18 cellular contexts compared by ENCODE assay signal in the genomic region with DNA sequence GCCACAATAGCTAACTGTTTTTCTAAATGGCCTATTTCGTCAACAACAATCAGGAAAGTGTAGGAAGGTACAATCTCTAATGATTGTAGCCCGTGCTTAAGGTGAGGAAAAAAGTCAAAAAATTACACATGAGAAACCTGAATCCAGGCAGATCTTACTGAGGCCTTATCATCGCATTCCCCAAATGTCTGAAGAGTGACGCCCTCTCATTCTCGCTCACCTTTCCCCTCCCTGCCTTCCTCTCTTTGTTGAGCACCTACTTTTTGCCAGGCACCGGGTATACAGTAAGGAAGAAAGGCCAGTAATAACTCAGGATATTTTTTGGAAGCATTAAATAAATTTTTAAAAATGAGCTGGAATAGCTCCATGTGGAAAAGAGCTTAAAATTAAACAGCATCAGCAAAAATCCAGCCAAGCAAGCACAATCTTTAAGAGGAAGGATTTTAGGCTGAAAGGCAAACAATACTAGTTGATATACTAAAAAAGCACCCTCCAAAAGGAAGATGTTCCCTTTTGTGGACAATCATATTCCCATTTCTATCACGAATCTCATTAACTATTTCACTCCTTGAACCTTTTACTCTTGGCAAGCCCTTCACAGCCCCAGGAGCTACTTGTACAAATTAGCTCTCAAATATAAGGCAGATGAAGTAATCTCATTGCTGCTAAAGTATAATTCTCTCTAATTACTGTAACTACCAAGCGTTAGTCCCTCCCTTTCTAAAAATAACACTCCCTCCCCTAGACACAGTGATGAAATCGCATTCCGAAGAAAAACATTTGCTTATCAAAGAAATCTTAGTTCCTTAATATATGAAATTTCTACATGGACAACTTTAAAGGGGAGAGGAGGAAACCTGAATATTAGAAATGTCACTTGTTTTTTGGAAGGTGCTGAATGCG. TPM values are rescaled to one million over a fixed set of nuclear protein-coding genes. Genes with fewer than 3 reads are reported as not detected.
A peak's percentile ranks its signal among the peaks of the same experiment; 100 is the strongest.
DNase-seq lines count a peak whose midpoint lies in the region; ATAC-seq and TF ChIP-seq lines count a peak whose summit lies in the region.
"Had no signal": no experiment of that assay in that cellular context is flagged by ENCODE, and none has a peak within 500 bp of the region (broad histone marks: within the 10 kb centered on the region; RNA-seq: fewer than 3 reads in every experiment).

No MANE protein-coding gene starts in this region.

- H2BK15ac ChIP-seq in mesenchymal stem cell (ENCODE audit: low read depth, poor library complexity, severe bottlenecking): no peak overlapping the region

- no peak overlapping the region for H3K18ac ChIP-seq in mesenchymal stem cell (ENCODE audit: low read depth in 1 of 2, low read length in 2 of 2)

- no peak for TF ChIP-seq CTCF in GM13976 (IDR thresholded peaks at IDR 0.05; ENCODE audit: borderline replicate concordance, control extremely low read depth, extremely low read depth, insufficient read depth, missing control alignments)

- H3K4me3 Mint-ChIP-seq in activated naive CD8-positive, alpha-beta T cell treated with anti-CD3 and anti-CD28 coated beads, Interleukin-2, amount 10 ng/mL, durations not matched to agents 7 days and 5 days: no peak overlapping the region
- H3K4me3 Mint-ChIP-seq: activated B cell treated with CpG ODN at 0.5 μM for 24 hours had no signal

- peak overlapping the region; percentile 27 for H3K27ac ChIP-seq in mesenchymal stem cell (ENCODE audit: low read length, poor library complexity, severe bottlenecking)
- H3K27ac ChIP-seq: hepatocyte, neutrophil, SJSA1, thoracic aorta had no signal

- no peak overlapping the region for H3K14ac ChIP-seq in mesenchymal stem cell (ENCODE audit: low read length in 2 of 2)

- H2BK120ac ChIP-seq in mesenchymal stem cell (ENCODE audit: low read depth, low read length): no peak overlapping the region

- H3K4me2 ChIP-seq in mesenchymal stem cell (ENCODE audit: low read length, poor library complexity, severe bottlenecking): no peak overlapping the region
- H3K4me2 ChIP-seq: hepatocyte, smooth muscle cell had no signal

- in situ Hi-C loops in GM13976 (cut with MboI; ENCODE audit: low sequenced_read_pairs, unreplicated experiment): no loop called here

- H3K36me3 ChIP-seq in mesenchymal stem cell (ENCODE audit: control insufficient read depth in 1 of 2, insufficient read depth in 2 of 2, low read depth in 1 of 2, low read length in 2 of 2): peaks cover 40 to 100% of the 10 kb centered on the region in 2 experiments

- peaks cover 27% of the 10 kb centered on the region for H3K79me1 ChIP-seq in mesenchymal stem cell (replicated peaks; ENCODE audit: low read length, poor library complexity, severe bottlenecking)

- WGBS in mesenchymal stem cell: 95% methylated on average over 8 of the region's 11 CpGs

- POLR2A ChIA-PET in activated naive CD8-positive, alpha-beta T cell treated with anti-CD3 and anti-CD28 coated beads, Interleukin-2, amount 10 ng/mL, durations not matched to agents 7 days and 5 days (lab: Charles Lee): interaction anchor here (0.8 to 2.8 kb wide), 3 partner anchors 10 to 15 kb away, joined by 3 to 12 read pairs (median 3); no protein-coding TSS in a partner anchor

- no peak for ATAC-seq in activated naive CD8-positive, alpha-beta T cell treated with anti-CD3 and anti-CD28 coated beads, Interleukin-2, amount 10 ng/mL, durations not matched to agents 7 days and 5 days (ENCODE audit: low read depth)
- ATAC-seq in HG02870 (IDR thresholded peaks at IDR 0.05; ENCODE audit: unreplicated experiment) (no peak), GM21526 (IDR thresholded peaks at IDR 0.05; ENCODE audit: low FRiP score, unreplicated experiment) (no peak)
- ATAC-seq: left lobe of liver had no signal

- no peak overlapping the region for H3K23ac ChIP-seq in mesenchymal stem cell (ENCODE audit: low read length in 2 of 2)

- no peak overlapping the region for H2AFZ ChIP-seq in mesenchymal stem cell (ENCODE audit: low read depth, low read length)
- H2AFZ ChIP-seq: hepatocyte had no signal

- H3K4me3 ChIP-seq in mesenchymal stem cell (ENCODE audit: insufficient read depth in 1 of 2, low read depth in 1 of 2, low read length in 2 of 2): no peak overlapping the region
- H3K4me3 ChIP-seq: hepatocyte, SJSA1, smooth muscle cell, thoracic aorta had no signal

- peak overlapping the region; percentile 5 for H3K9ac ChIP-seq in mesenchymal stem cell (ENCODE audit: low read length)

- no peaks in the 10 kb centered on the region for H3K9me3 Mint-ChIP-seq in activated naive CD8-positive, alpha-beta T cell treated with anti-CD3 and anti-CD28 coated beads, Interleukin-2, amount 10 ng/mL, durations not matched to agents 7 days and 5 days
- H3K9me3 Mint-ChIP-seq: activated B cell treated with CpG ODN at 0.5 μM for 24 hours had no signal

- H3K4me1 Mint-ChIP-seq in activated naive CD8-positive, alpha-beta T cell treated with anti-CD3 and anti-CD28 coated beads, Interleukin-2, amount 10 ng/mL, durations not matched to agents 7 days and 5 days: peaks cover 31% of the 10 kb centered on the region
- H3K4me1 Mint-ChIP-seq: activated B cell treated with CpG ODN at 0.5 μM for 24 hours had no signal

- H2BK5ac ChIP-seq in mesenchymal stem cell (ENCODE audit: low read depth, low read length, poor library complexity, severe bottlenecking): no peak overlapping the region

- no peak overlapping the region for H2AK5ac ChIP-seq in mesenchymal stem cell (ENCODE audit: low read length, severe bottlenecking)

- H3K27me3 Mint-ChIP-seq in activated naive CD8-positive, alpha-beta T cell treated with anti-CD3 and anti-CD28 coated beads, Interleukin-2, amount 10 ng/mL, durations not matched to agents 7 days and 5 days: no peaks in the 10 kb centered on the region
- H3K27me3 Mint-ChIP-seq: activated B cell treated with CpG ODN at 0.5 μM for 24 hours had no signal

- peak overlapping the region; percentile 17 for H3K27ac Mint-ChIP-seq in activated naive CD8-positive, alpha-beta T cell treated with anti-CD3 and anti-CD28 coated beads, Interleukin-2, amount 10 ng/mL, durations not matched to agents 7 days and 5 days
- H3K27ac Mint-ChIP-seq: activated B cell treated with CpG ODN at 0.5 μM for 24 hours had no signal

- no peaks in the 10 kb centered on the region for H3K27me3 ChIP-seq in mesenchymal stem cell (ENCODE audit: control insufficient read depth in 1 of 2, insufficient read depth in 1 of 2, low read length in 2 of 2)
- H3K27me3 ChIP-seq: hepatocyte, neutrophil, SJSA1 had no signal

- no peak overlapping the region for H2BK12ac ChIP-seq in mesenchymal stem cell (ENCODE audit: low read length in 2 of 2)

- H4K91ac ChIP-seq in mesenchymal stem cell (ENCODE audit: low read length): no peak overlapping the region

- peaks cover 68% of the 10 kb centered on the region for H3K36me3 Mint-ChIP-seq in activated naive CD8-positive, alpha-beta T cell treated with anti-CD3 and anti-CD28 coated beads, Interleukin-2, amount 10 ng/mL, durations not matched to agents 7 days and 5 days

- no peak overlapping the region for H4K8ac ChIP-seq in mesenchymal stem cell (ENCODE audit: low read length)

- no peaks in the 10 kb centered on the region for H3K9me3 ChIP-seq in mesenchymal stem cell (ENCODE audit: control insufficient read depth, low read length)
- H3K9me3 ChIP-seq: SJSA1, thoracic aorta had no signal

- DNase-seq in NCI-H82 (lab: John Stamatoyannopoulos, UW) (peak; percentile 25), NCI-H82 treated with DMSO at 0.1 percent for 48 hours (lab: John Stamatoyannopoulos, UW; ENCODE audit: unreplicated experiment) (no peak), GM13976 (ENCODE audit: low spot score) (peak; percentile 3), mesenchymal stem cell (no peak), GM03348 (ENCODE audit: low spot score) (no peak)
- no peak for DNase-seq in activated naive CD8-positive, alpha-beta T cell treated with anti-CD3 and anti-CD28 coated beads, Interleukin-2, amount 10 ng/mL, durations not matched to agents 7 days and 5 days
- DNase-seq: activated B cell treated with CpG ODN at 0.5 μM for 24 hours; activated T-cell treated with anti-CD3 and anti-CD28 coated beads, Interleukin-2, amount 50 U/mL, for 48 hours; COR-L47; NCI-H187 treated with DMSO at 0.1 percent for 48 hours had no signal

- peaks cover 2% of the 10 kb centered on the region for H3K4me1 ChIP-seq in mesenchymal stem cell (ENCODE audit: control insufficient read depth, insufficient read depth, low read depth, low read length)

- H3K4ac ChIP-seq in mesenchymal stem cell (ENCODE audit: low read depth in 1 of 2, low read length in 2 of 2): no peak overlapping the region

RNA-seq across cellular contexts. Expression of a gene that starts 40.0 kb away (rescaled TPM):
- total RNA-seq in activated naive CD8-positive, alpha-beta T cell treated with anti-CD3 and anti-CD28 coated beads, Interleukin-2, amount 10 ng/mL, durations not matched to agents 7 days and 5 days: 100 to 1,000 TPM; 544 to 571 TPM
- polyA plus RNA-seq in mesenchymal stem cell (2013, experiment 1 of 2): 77.9 TPM
- polyA plus RNA-seq in mesenchymal stem cell (2013, experiment 2 of 2): 78.1 TPM

Comparison
In these comparisons a context has a peak if more than half of its experiments do, and no peak if none do; other contexts are left out.
1. DNase-seq: peak in NCI-H82 (single experiment) and GM13976 (single experiment); none in NCI-H82 treated with DMSO at 0.1 percent for 48 hours (single experiment), activated naive CD8-positive, alpha-beta T cell treated with anti-CD3 and anti-CD28 coated beads, Interleukin-2, amount 10 ng/mL, durations not matched to agents 7 days and 5 days (single experiment), mesenchymal stem cell (single experiment) and GM03348 (single experiment).